In the genomic region with DNA sequence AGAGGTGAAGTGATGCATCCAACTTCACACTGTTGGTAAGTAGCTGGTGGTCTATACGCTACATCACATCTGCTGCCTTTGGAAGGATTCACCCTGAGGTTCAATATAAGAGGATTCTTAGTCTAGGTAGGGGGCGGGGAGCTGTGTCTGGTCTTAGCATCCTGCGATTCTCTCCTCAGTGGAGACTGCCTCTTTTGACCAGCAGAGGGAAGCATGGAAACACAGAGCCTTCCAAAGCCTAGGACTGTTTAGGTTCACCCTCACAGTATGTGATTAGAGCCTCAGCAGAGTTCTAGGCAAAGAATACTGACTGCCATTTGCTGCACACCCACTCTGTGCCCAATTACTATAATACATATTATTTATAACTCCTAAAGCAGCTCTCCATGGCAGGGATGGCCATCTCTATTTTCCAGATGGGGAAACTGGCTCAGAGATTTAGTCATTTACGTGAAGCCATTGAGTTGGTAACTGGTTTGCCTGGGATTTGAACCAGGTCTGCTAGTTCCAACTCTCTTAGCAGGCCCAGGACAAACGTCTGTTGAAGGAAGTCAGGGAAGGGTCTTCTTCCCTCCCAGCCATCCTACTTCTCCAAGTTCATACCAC, we compare ENCODE assay signal across 1 cellular context.
TF ChIP-seq lines count a peak whose summit lies in the region.

No MANE protein-coding gene starts in this region.

TF ChIP-seq in H1, 55 proteins besides CTCF, POLR2A, EP300 and RAD21:
- no peak for TF ChIP-seq JUND (IDR thresholded peaks at IDR 0.05; ENCODE audit: low read length)
TF ChIP-seq in H1: peak in this region for 0.
